ENCODE assay signal across 10 cellular contexts in the genomic region with DNA sequence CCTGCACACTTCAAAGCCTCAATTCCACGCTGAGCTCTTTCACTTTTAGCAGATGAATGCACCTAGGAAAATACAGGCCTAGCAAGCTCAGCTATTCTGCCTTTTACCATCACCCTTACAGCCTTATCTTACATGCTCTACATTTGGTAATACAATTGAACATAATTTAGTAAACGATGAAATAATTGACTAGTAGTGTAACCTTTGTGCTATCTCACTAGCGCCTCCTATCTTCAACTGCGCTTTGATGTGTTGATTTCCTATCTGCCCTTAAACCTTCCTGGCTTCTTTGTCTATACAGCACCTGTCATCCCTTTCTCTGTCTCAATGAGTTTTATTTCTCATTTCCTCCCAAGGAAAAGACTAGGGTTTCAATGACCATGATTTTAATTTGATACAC.
DNase-seq lines count a peak whose midpoint lies in the region; ATAC-seq, FAIRE-seq and TF ChIP-seq lines count a peak whose summit lies in the region.
"Had no signal": no experiment of that assay in that cellular context is flagged by ENCODE, and none has a peak within 500 bp of the region (broad histone marks: within the 10 kb centered on the region; RNA-seq: fewer than 3 reads in every experiment).

No MANE protein-coding gene starts in this region.

- DNase-seq in H1 (ENCODE audit: low read depth in 1 of 2, low spot score in 2 of 2) (no peak), heart right ventricle (no peak), T-helper 1 cell (no peak)
- no peak for DNase-seq in activated CD8-positive, alpha-beta memory T cell treated with anti-CD3 and anti-CD28 coated beads, Interleukin-2, amount 50 U/mL, for 48 hours
- DNase-seq: nucleus accumbens had no signal

- no peak overlapping the region for H4K8ac ChIP-seq in H1 (ENCODE audit: extremely low read depth, insufficient read depth, low read length)

- H2BK120ac ChIP-seq in H1 (replicated peaks; ENCODE audit: low read depth, low read length) = no peak overlapping the region

- H3K18ac ChIP-seq in H1 (ENCODE audit: extremely low read depth, low read length) = no peak overlapping the region

- H3K56ac ChIP-seq in H1 (replicated peaks; ENCODE audit: insufficient read length, low read depth, low read length) = no peak overlapping the region

- no peaks in the 10 kb centered on the region for H4K20me1 ChIP-seq in H1 (replicated peaks in 1 of 2; ENCODE audit: control insufficient read depth in 1 of 2, insufficient read depth in 2 of 2, low read length in 2 of 2)

- no peaks in the 10 kb centered on the region for H3K23me2 ChIP-seq in H1 (ENCODE audit: low read depth, low read length)

- no peak overlapping the region for H2AK5ac ChIP-seq in H1 (ENCODE audit: low read depth, low read length)

- H3K4me2 ChIP-seq in H1 (ENCODE audit: insufficient read depth in 1 of 2, low read depth in 2 of 2, low read length in 2 of 2) = no peak overlapping the region

- no peak overlapping the region for H2BK15ac ChIP-seq in H1 (ENCODE audit: low read length)

- no peak for TF ChIP-seq POLR2A in H1 (IDR thresholded peaks at IDR 0.05; ENCODE audit: control extremely low read depth in 1 of 2, low read depth in 2 of 2, low read length in 2 of 2)

- H3K27ac ChIP-seq in H1 (ENCODE audit: low read depth, low read length) (no peak overlapping the region), heart right ventricle (no peak overlapping the region)

- H3K14ac ChIP-seq in H1 (ENCODE audit: insufficient read length) = no peak overlapping the region

- H3K23ac ChIP-seq in H1 (ENCODE audit: insufficient read length) = no peak overlapping the region

- ATAC-seq in GM18498 (IDR thresholded peaks at IDR 0.05; ENCODE audit: unreplicated experiment) (peak; percentile 32), GM21717 (IDR thresholded peaks at IDR 0.05; ENCODE audit: unreplicated experiment) (peak; percentile 20), HG03469 (IDR thresholded peaks at IDR 0.05; ENCODE audit: unreplicated experiment) (peak; percentile 9), heart right ventricle (no peak), GM21825 (IDR thresholded peaks at IDR 0.05; ENCODE audit: unreplicated experiment) (no peak)
- ATAC-seq: K562 had no signal

- H3K4me1 ChIP-seq in H1 (replicated peaks in 1 of 4; ENCODE audit: control insufficient read depth in 3 of 4, insufficient read depth in 4 of 4, low read length in 3 of 4) (peaks cover 0 to 3% (median 1%) of the 10 kb centered on the region in 4 experiments; a peak in 2 of 7 replicates), heart right ventricle (no peaks in the 10 kb centered on the region)

- CTCF ChIA-PET in H1 (lab: Charles Lee; ENCODE audit: partially characterized antibody) = interaction anchor here (0.6 to 2.0 kb wide), 20 partner anchors 9 to 802 kb away, joined by 3 to 6 read pairs (median 3); no protein-coding TSS in a partner anchor

- no peak overlapping the region for H4K5ac ChIP-seq in H1 (ENCODE audit: insufficient read length, low read depth, low read length)

- TF ChIP-seq CTCF in H1 (IDR thresholded peaks at IDR 0.05; ENCODE audit: control extremely low read depth in 1 of 3, insufficient read depth in 1 of 3, low read depth in 1 of 3, low read length in 3 of 3) (peak in 2 of 3 experiments; percentile 5 to 63; a peak in 1 of 4 replicates), heart right ventricle (IDR thresholded peaks at IDR 0.05) (no peak)

- no peaks in the 10 kb centered on the region for H3K36me3 ChIP-seq in H1 (ENCODE audit: control insufficient read depth in 2 of 4, insufficient read depth in 4 of 4, low read length in 3 of 4)
- no peaks in the 10 kb centered on the region for H3K36me3 ChIP-seq in heart right ventricle

- H3K4me3 ChIP-seq in H1 (ENCODE audit: extremely low read depth in 1 of 4, insufficient read depth in 2 of 4, low read depth in 3 of 4, low read length in 4 of 4) (no peak overlapping the region), heart right ventricle (no peak overlapping the region)
- H3K4me3 ChIP-seq: K562 had no signal

- H3K27me3 ChIP-seq in H1 (replicated peaks in 1 of 4; ENCODE audit: control insufficient read depth in 3 of 4, extremely low read depth in 1 of 4, insufficient read depth in 3 of 4, low read length in 3 of 4) (no peaks in the 10 kb centered on the region), heart right ventricle (no peaks in the 10 kb centered on the region)

- TF ChIP-seq RAD21 in H1 (IDR thresholded peaks at IDR 0.05 in 1 of 2, conservative IDR thresholded peaks at IDR 0.05 in 1 of 2; ENCODE audit: low read depth in 2 of 2, low read length in 2 of 2) = peak; percentile 23 to 24; a peak in 2 of 4 replicates

- no peak overlapping the region for H2BK12ac ChIP-seq in H1 (ENCODE audit: low read depth, low read length)

- no peak overlapping the region for H4K91ac ChIP-seq in H1 (replicated peaks; ENCODE audit: insufficient read length, low read length)

- WGBS in H1 (ENCODE audit: extremely low coverage in 1 of 2, insufficient coverage in 1 of 2, insufficient read length in 1 of 2, insufficient replicate concordance in 2 of 2, low coverage in 1 of 2, low lambda C conversion rate in 2 of 2, missing lambda C conversion rate in 1 of 2), 2 experiments = 81% methylated on average over 4 of the region's 4 CpGs; no CpG with 5 or more reads in 1 of the 2 experiments
- WGBS in heart right ventricle, 2 donors = 69 to 71% methylated on average over 4 of the region's 4 CpGs

- POLR2A ChIA-PET in H1 (lab: Charles Lee; ENCODE audit: partially characterized antibody) = no interaction called here

- H2BK20ac ChIP-seq in H1 (ENCODE audit: low read length) = no peak overlapping the region

- H3K9ac ChIP-seq in H1 (replicated peaks in 1 of 4; ENCODE audit: extremely low read depth in 1 of 4, low read depth in 3 of 4, low read length in 3 of 4) = no peak overlapping the region

- H3K9me3 ChIP-seq in H1 (ENCODE audit: insufficient read depth in 2 of 2, low read depth in 1 of 2, low read length in 1 of 2) = no peaks in the 10 kb centered on the region
- no peaks in the 10 kb centered on the region for H3K9me3 ChIP-seq in heart right ventricle

- no peak overlapping the region for H2AFZ ChIP-seq in H1 (ENCODE audit: low read length)

- H3K4ac ChIP-seq in H1 (replicated peaks; ENCODE audit: insufficient read length, low read depth, low read length) = no peak overlapping the region

- TF ChIP-seq EP300 in H1 (IDR thresholded peaks at IDR 0.05; ENCODE audit: borderline replicate concordance in 1 of 2, low read depth in 2 of 2, low read length in 2 of 2) = no peak

- intact Hi-C loops in heart right ventricle (cut with DNase I) = loop anchor here in 1 of 10 donors (10.0 kb wide), 1 partner anchor 975 kb away; no protein-coding TSS in a partner anchor

- H3K79me1 ChIP-seq in H1 (ENCODE audit: low read depth, low read length) = no peaks in the 10 kb centered on the region

- FAIRE-seq in H1 (lab: Jason Lieb, UNC) = peak; percentile 78
- FAIRE-seq: K562 had no signal

- no peak overlapping the region for H2BK5ac ChIP-seq in H1 (ENCODE audit: low read depth, low read length)

- H3K79me2 ChIP-seq in H1 (ENCODE audit: control insufficient read depth in 1 of 2, insufficient read depth in 2 of 2, low read length in 2 of 2) = no peaks in the 10 kb centered on the region

TF ChIP-seq in H1, 55 proteins besides CTCF, POLR2A, EP300 and RAD21:
- TF ChIP-seq, protein P1, sequence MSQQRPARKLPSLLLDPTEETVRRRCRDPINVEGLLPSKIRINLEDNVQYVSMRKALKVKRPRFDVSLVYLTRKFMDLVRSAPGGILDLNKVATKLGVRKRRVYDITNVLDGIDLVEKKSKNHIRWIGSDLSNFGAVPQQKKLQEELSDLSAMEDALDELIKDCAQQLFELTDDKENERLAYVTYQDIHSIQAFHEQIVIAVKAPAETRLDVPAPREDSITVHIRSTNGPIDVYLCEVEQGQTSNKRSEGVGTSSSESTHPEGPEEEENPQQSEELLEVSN (IDR thresholded peaks at IDR 0.05) = no peak
- TF ChIP-seq, protein P2, sequence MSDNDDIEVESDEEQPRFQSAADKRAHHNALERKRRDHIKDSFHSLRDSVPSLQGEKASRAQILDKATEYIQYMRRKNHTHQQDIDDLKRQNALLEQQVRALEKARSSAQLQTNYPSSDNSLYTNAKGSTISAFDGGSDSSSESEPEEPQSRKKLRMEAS (IDR thresholded peaks at IDR 0.05) = no peak
- TF ChIP-seq SP4 (IDR thresholded peaks at IDR 0.05; ENCODE audit: low read length) = no peak
- TF ChIP-seq POLR2AphosphoS5 (IDR thresholded peaks at IDR 0.05; ENCODE audit: low read depth, low read length) = no peak
- TF ChIP-seq YY1 (IDR thresholded peaks at IDR 0.05; ENCODE audit: low read depth, low read length) = no peak
- no peak for TF ChIP-seq TBP (IDR thresholded peaks at IDR 0.05; ENCODE audit: low read depth, low read length)
- TF ChIP-seq PHF8 (conservative IDR thresholded peaks at IDR 0.05; ENCODE audit: low read depth, low read length) = no peak
- TF ChIP-seq SRF (IDR thresholded peaks at IDR 0.05; ENCODE audit: low read depth, low read length) = no peak
- TF ChIP-seq BRCA1 (IDR thresholded peaks at IDR 0.05; ENCODE audit: low read depth, low read length) = no peak
- TF ChIP-seq SAP30 (IDR thresholded peaks at IDR 0.05; ENCODE audit: insufficient read depth, insufficient replicate concordance, low read length) = no peak
- no peak for TF ChIP-seq SIRT6 (IDR thresholded peaks at IDR 0.05; ENCODE audit: low read length)
- no peak for TF ChIP-seq NANOG (IDR thresholded peaks at IDR 0.05; ENCODE audit: insufficient read depth, low read depth, low read length, poor library complexity, severe bottlenecking)
- TF ChIP-seq CHD2 (IDR thresholded peaks at IDR 0.05; ENCODE audit: low read length) = no peak
- no peak for TF ChIP-seq EZH2 (IDR thresholded peaks at IDR 0.05; ENCODE audit: low read depth, low read length, severe bottlenecking)
- no peak for TF ChIP-seq CREB1 (IDR thresholded peaks at IDR 0.05)
- no peak for TF ChIP-seq POU5F1 (IDR thresholded peaks at IDR 0.05; ENCODE audit: low read depth, low read length)
- no peak for TF ChIP-seq RFX5 (IDR thresholded peaks at IDR 0.05; ENCODE audit: borderline replicate concordance, low read depth, low read length)
- TF ChIP-seq, protein P3, sequence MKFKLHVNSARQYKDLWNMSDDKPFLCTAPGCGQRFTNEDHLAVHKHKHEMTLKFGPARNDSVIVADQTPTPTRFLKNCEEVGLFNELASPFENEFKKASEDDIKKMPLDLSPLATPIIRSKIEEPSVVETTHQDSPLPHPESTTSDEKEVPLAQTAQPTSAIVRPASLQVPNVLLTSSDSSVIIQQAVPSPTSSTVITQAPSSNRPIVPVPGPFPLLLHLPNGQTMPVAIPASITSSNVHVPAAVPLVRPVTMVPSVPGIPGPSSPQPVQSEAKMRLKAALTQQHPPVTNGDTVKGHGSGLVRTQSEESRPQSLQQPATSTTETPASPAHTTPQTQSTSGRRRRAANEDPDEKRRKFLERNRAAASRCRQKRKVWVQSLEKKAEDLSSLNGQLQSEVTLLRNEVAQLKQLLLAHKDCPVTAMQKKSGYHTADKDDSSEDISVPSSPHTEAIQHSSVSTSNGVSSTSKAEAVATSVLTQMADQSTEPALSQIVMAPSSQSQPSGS (IDR thresholded peaks at IDR 0.05; ENCODE audit: low read length) = no peak

Comparison
In these comparisons a context has a peak if more than half of its experiments do, and no peak if none do; other contexts are left out.
1. ATAC-seq: peak in GM18498 (single experiment), GM21717 (single experiment) and HG03469 (single experiment); none in heart right ventricle (0 of 8) and GM21825 (single experiment).
2. CTCF ChIP-seq: peak in H1 (2 of 3); none in heart right ventricle (0 of 9).